ENCODE assay signal across 18 cellular contexts in genomic region chr21:42624095-42624830, GRCh38. TPM values are rescaled to one million over a fixed set of nuclear protein-coding genes. Genes with fewer than 3 reads are reported as not detected.
DNase-seq lines count a peak whose midpoint lies in the region; ATAC-seq and TF ChIP-seq lines count a peak whose summit lies in the region.
"Had no signal": no experiment of that assay in that cellular context is flagged by ENCODE, and none has a peak within 500 bp of the region (broad histone marks: within the 10 kb centered on the region; RNA-seq: fewer than 3 reads in every experiment).

No MANE protein-coding gene starts in this region.

- TF ChIP-seq CTCF in endodermal cell (conservative IDR thresholded peaks at IDR 0.05) (no peak), right atrium auricular region (IDR thresholded peaks at IDR 0.05) (no peak)

- peak; percentile 14 for DNase-seq in activated effector memory CD4-positive, alpha-beta T cell treated with anti-CD3 and anti-CD28 coated beads, Interleukin-2, amount 50 U/mL, for 16 hours
- DNase-seq in activated effector memory CD4-positive, alpha-beta T cell treated with Interleukin-2 at 50 U/mL for 16 hours, result no peak
- DNase-seq in endodermal cell, result no peak
- DNase-seq in mesenteric fat pad (ENCODE audit: low spot score), result peak; percentile 22
- DNase-seq in iPS-NIHi7 (ENCODE audit: extremely low spot score), result no peak
- DNase-seq in H7, result no peak
- DNase-seq in right atrium auricular region (ENCODE audit: low spot score), result no peak
- DNase-seq: 8988T; activated CD4-positive, alpha-beta T cell treated with anti-CD3 and anti-CD28 coated beads, Interleukin-2, amount 50 U/mL, for 48 hours; activated T-cell treated with anti-CD3 and anti-CD28 coated beads, Interleukin-2, amount 50 U/mL, for 1 hour; brain microvascular endothelial cell; NCI-H345; NK-92 treated with Interleukin-12 subunit alpha and Interleukin-12 subunit beta, amount 100 ng/mL, for 24 hours had no signal

- ATAC-seq in HG02884 (IDR thresholded peaks at IDR 0.05; ENCODE audit: unreplicated experiment), result no peak
- ATAC-seq: activated naive CD4-positive, alpha-beta T cell treated with anti-CD3 and anti-CD28 coated beads, Interleukin-2, amount 50 U/mL, for 72 hours had no signal

- no peaks in the 10 kb centered on the region for H3K9me3 Mint-ChIP-seq in endodermal cell
- H3K9me3 Mint-ChIP-seq: activated naive CD4-positive, alpha-beta T cell treated with anti-CD3 and anti-CD28 coated beads, Interleukin-2, amount 50 U/mL, for 72 hours had no signal

- no peaks in the 10 kb centered on the region for H3K36me3 ChIP-seq in endodermal cell (ENCODE audit: control insufficient read depth, insufficient read depth, low read length)
- H3K36me3 ChIP-seq in H7 (replicated peaks; ENCODE audit: control insufficient read depth, insufficient read depth, low read length), result no peaks in the 10 kb centered on the region
- no peaks in the 10 kb centered on the region for H3K36me3 ChIP-seq in right atrium auricular region
- H3K36me3 ChIP-seq: brain microvascular endothelial cell, esophagus muscularis mucosa had no signal

- peaks cover 28% of the 10 kb centered on the region for H3K4me1 Mint-ChIP-seq in endodermal cell

- H3K4me3 ChIP-seq in endodermal cell (ENCODE audit: low read length), result no peak overlapping the region
- H3K4me3 ChIP-seq in H7 (ENCODE audit: insufficient read depth, low read depth, low read length), result no peak overlapping the region
- no peak overlapping the region for H3K4me3 ChIP-seq in right atrium auricular region
- H3K4me3 ChIP-seq: esophagus muscularis mucosa had no signal

- peak overlapping the region; percentile 10 for H3K4me3 Mint-ChIP-seq in endodermal cell

- no peaks in the 10 kb centered on the region for H3K36me3 Mint-ChIP-seq in endodermal cell (ENCODE audit: low read depth)
- H3K36me3 Mint-ChIP-seq: activated naive CD4-positive, alpha-beta T cell treated with anti-CD3 and anti-CD28 coated beads, Interleukin-2, amount 50 U/mL, for 72 hours had no signal

- peaks cover 20% of the 10 kb centered on the region for H3K27me3 ChIP-seq in endodermal cell (ENCODE audit: control insufficient read depth, insufficient read depth, low read length, poor library complexity, severe bottlenecking)
- H3K27me3 ChIP-seq in H7 (ENCODE audit: control insufficient read depth, insufficient read depth, low read length), result no peaks in the 10 kb centered on the region; the same call in 1 of the 2 replicates
- no peaks in the 10 kb centered on the region for H3K27me3 ChIP-seq in right atrium auricular region

- H3K27ac Mint-ChIP-seq in endodermal cell, result no peak overlapping the region

- H3K9me3 ChIP-seq in endodermal cell (ENCODE audit: control insufficient read depth, low read length) (no peaks in the 10 kb centered on the region), right atrium auricular region (no peaks in the 10 kb centered on the region)
- H3K9me3 ChIP-seq: esophagus muscularis mucosa had no signal

- H3K27ac ChIP-seq in endodermal cell (ENCODE audit: low read depth, low read length), result no peak overlapping the region
- no peak overlapping the region for H3K27ac ChIP-seq in right atrium auricular region
- H3K27ac ChIP-seq: brain microvascular endothelial cell, esophagus muscularis mucosa, RWPE1 had no signal

- H3K4me1 ChIP-seq in endodermal cell (ENCODE audit: control insufficient read depth, insufficient read depth, low read length) (peaks cover 4% of the 10 kb centered on the region), right atrium auricular region (peaks cover 0 to 6% of the 10 kb centered on the region in 2 donors)
- H3K4me1 ChIP-seq: esophagus muscularis mucosa had no signal

- peaks cover 24% of the 10 kb centered on the region for H3K27me3 Mint-ChIP-seq in endodermal cell (ENCODE audit: insufficient read depth)

- H3K9ac ChIP-seq in endodermal cell (ENCODE audit: extremely low read depth, low read length, poor library complexity, severe bottlenecking), result no peak overlapping the region

- 79 to 80% methylated on average over 8 to 13 of the region's 13 CpGs for WGBS in endodermal cell (ENCODE audit: insufficient coverage in 1 of 2, insufficient read length in 1 of 2), 2 experiments

RNA-seq across cellular contexts. Expression of gene PDE9A, which starts 29.2 kb away (rescaled TPM):
- total RNA-seq in endodermal cell, result 10 to 100 TPM; 45.9 to 62.4 TPM
- 36.5 TPM for polyA plus RNA-seq in endodermal cell (2013, experiment 1 of 2)
- polyA plus RNA-seq in endodermal cell (2013, experiment 2 of 2), result 34.3 TPM
- 7.9 TPM for total RNA-seq in mesenteric fat pad
- 24.2 and 37.9 TPM in 2 replicates for total RNA-seq in H7 (2014; rRNA removed; shearing (Covaris generic))
- 1 to 10 TPM; 1.1 to 2.0 TPM for total RNA-seq in right atrium auricular region
- total RNA-seq: MCF 10A had no signal

Comparison
In these comparisons a context has a peak if more than half of its experiments do, and no peak if none do; other contexts are left out.
1. DNase-seq: peak in activated effector memory CD4-positive, alpha-beta T cell treated with anti-CD3 and anti-CD28 coated beads, Interleukin-2, amount 50 U/mL, for 16 hours (single experiment) and mesenteric fat pad (single experiment); none in activated effector memory CD4-positive, alpha-beta T cell treated with Interleukin-2 at 50 U/mL for 16 hours (single experiment), endodermal cell (single experiment), iPS-NIHi7 (single experiment), H7 (single experiment) and right atrium auricular region (single experiment).